ENCODE assay signal across 19 cellular contexts in the genomic region with DNA sequence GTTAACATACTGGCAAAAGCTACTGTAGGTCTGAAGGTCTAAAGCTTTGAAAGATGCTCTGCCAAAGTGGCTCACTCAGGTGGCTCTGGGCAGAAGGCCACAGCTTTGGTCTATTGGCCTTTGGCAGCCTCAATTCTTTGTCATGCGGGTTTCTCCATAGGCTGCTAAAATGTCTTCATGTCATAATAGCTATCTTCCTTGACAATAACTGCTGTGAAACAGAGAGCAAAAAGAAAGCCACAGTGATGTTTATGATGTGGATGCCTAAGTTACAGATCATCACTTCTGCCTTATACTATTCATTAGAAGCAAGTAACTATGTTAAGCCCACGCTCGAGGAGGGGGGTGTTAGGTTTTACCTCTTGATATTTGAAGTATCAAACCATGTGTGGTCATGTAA.
"Had no signal": no experiment of that assay in that cellular context is flagged by ENCODE, and none has a peak within 500 bp of the region (broad histone marks: within the 10 kb centered on the region; RNA-seq: fewer than 3 reads in every experiment).

No MANE protein-coding gene starts in this region.

- H3K27me3 ChIP-seq: cardiac muscle cell, dorsolateral prefrontal cortex, gastroesophageal sphincter, neural progenitor cell, pancreas, spleen had no signal

- H3K4me3 ChIP-seq: cardiac muscle cell, dorsolateral prefrontal cortex, gastroesophageal sphincter, neural progenitor cell, pancreas, spleen, thoracic aorta had no signal

- H3K9ac ChIP-seq: neural progenitor cell had no signal

- H3K27ac ChIP-seq: cardiac muscle cell, dorsolateral prefrontal cortex, gastroesophageal sphincter, neural progenitor cell, pancreas, spleen, thoracic aorta had no signal

- H3K4me2 ChIP-seq: neural progenitor cell had no signal

- H2AFZ ChIP-seq: neural progenitor cell had no signal

- DNase-seq: activated CD4-positive, alpha-beta T cell treated with anti-CD3 and anti-CD28 coated beads, Interleukin-2, amount 10 ng/mL, durations not matched to agents 24 days and 14 days; activated CD4-positive, CD25-positive, alpha-beta regulatory T cell; activated CD8-positive, alpha-beta memory T cell treated with anti-CD3 and anti-CD28 coated beads, Interleukin-2, amount 50 U/mL, for 48 hours; activated gamma-delta T cell; activated T-cell treated with anti-CD3 and anti-CD28 coated beads, Interleukin-2, amount 50 U/mL, for 72 hours; dorsolateral prefrontal cortex; endodermal cell; islet precursor cell; naive B cell; pancreas; spleen; stimulated activated naive CD8-positive, alpha-beta T cell treated with anti-CD3 and anti-CD28 coated beads, Interleukin-15, amount 100 ng/mL, for 72 hours; T-helper 17 cell had no signal

- H3K9me3 ChIP-seq: gastroesophageal sphincter, pancreas, thoracic aorta had no signal

- H3K36me3 ChIP-seq: cardiac muscle cell, gastroesophageal sphincter, neural progenitor cell, pancreas, spleen, thoracic aorta had no signal

- ATAC-seq: activated naive CD4-positive, alpha-beta T cell treated with anti-CD3 and anti-CD28 coated beads, Interleukin-2, amount 50 U/mL, for 72 hours; activated T-cell treated with anti-CD3 and anti-CD28 coated beads, Interleukin-2, amount 50 U/mL, for 72 hours; gastroesophageal sphincter; pancreas; sciatic nerve; stimulated activated naive CD8-positive, alpha-beta T cell treated with anti-CD3 and anti-CD28 coated beads, Interleukin-15, amount 100 ng/mL, for 72 hours; T-helper 17 cell had no signal
